Comparison of ENCODE assay signal across 1 cellular context in genomic region chr2:218406209-218406948, GRCh38.
TF ChIP-seq lines count a peak whose summit lies in the region.

No MANE protein-coding gene starts in this region.

TF ChIP-seq in HepG2, 621 proteins besides CTCF, POLR2A, EP300 and RAD21 (continued from another document and continues in another):
- no peak for TF ChIP-seq MAX (IDR thresholded peaks at IDR 0.05)
- TF ChIP-seq TFDP2 (CRISPR knock-in tag; IDR thresholded peaks at IDR 0.05): peak; percentile 66
- TF ChIP-seq PRDM10 (CRISPR knock-in tag; IDR thresholded peaks at IDR 0.05; ENCODE audit: low read depth): peak; percentile 40; the same call in 1 of the 2 replicates
- 0 out of 2 replicates have a peak, but pooled peaks have one; percentile 29 for TF ChIP-seq ZIK1 (CRISPR knock-in tag; IDR thresholded peaks at IDR 0.05; ENCODE audit: borderline replicate concordance, low read depth)
- no peak; the same call in 1 of the 2 replicates for TF ChIP-seq ZNF616 (CRISPR knock-in tag; IDR thresholded peaks at IDR 0.05; ENCODE audit: low read depth)
- TF ChIP-seq ZNF331 (CRISPR knock-in tag; IDR thresholded peaks at IDR 0.05): peak; percentile 39; the same call in 1 of the 2 replicates
- TF ChIP-seq SALL1 (CRISPR knock-in tag; IDR thresholded peaks at IDR 0.05): peak; percentile 69
- peak; percentile 69; the same call in 1 of the 2 replicates for TF ChIP-seq ZNF33A (CRISPR knock-in tag; IDR thresholded peaks at IDR 0.05; ENCODE audit: borderline replicate concordance)
- TF ChIP-seq FUBP1 (CRISPR knock-in tag; IDR thresholded peaks at IDR 0.05; ENCODE audit: borderline replicate concordance): no peak
- no peak for TF ChIP-seq CEBPZ (IDR thresholded peaks at IDR 0.05; ENCODE audit: low read length)
- TF ChIP-seq RORA (CRISPR knock-in tag; IDR thresholded peaks at IDR 0.05): no peak
- TF ChIP-seq ZBTB21 (CRISPR knock-in tag; IDR thresholded peaks at IDR 0.05): peak; percentile 20; the same call in 1 of the 2 replicates
- no peak; the same call in none of the 2 replicates for TF ChIP-seq UBTF (CRISPR knock-in tag; IDR thresholded peaks at IDR 0.05)
- TF ChIP-seq ZNF317 (CRISPR knock-in tag; IDR thresholded peaks at IDR 0.05): peak; percentile 50; the same call in 1 of the 2 replicates
- TF ChIP-seq WIZ (CRISPR knock-in tag; IDR thresholded peaks at IDR 0.05): no peak
- no peak for TF ChIP-seq ZNF780A (CRISPR knock-in tag; IDR thresholded peaks at IDR 0.05)
- peak; percentile 57; the same call in 1 of the 2 replicates for TF ChIP-seq TSC22D2 (CRISPR knock-in tag; IDR thresholded peaks at IDR 0.05; ENCODE audit: borderline replicate concordance)
- TF ChIP-seq RFX1 (IDR thresholded peaks at IDR 0.05): no peak
- TF ChIP-seq MYPOP (CRISPR knock-in tag; IDR thresholded peaks at IDR 0.05): peak; percentile 61; the same call in 1 of the 2 replicates
- TF ChIP-seq MTF2 (CRISPR knock-in tag; IDR thresholded peaks at IDR 0.05; ENCODE audit: borderline replicate concordance): no peak; the same call in 1 of the 2 replicates
- TF ChIP-seq TOE1 (CRISPR knock-in tag; IDR thresholded peaks at IDR 0.05): no peak
- TF ChIP-seq CREBL2 (CRISPR knock-in tag; IDR thresholded peaks at IDR 0.05; ENCODE audit: borderline replicate concordance): no peak
- peak; percentile 43; the same call in 1 of the 2 replicates for TF ChIP-seq ARID4A (CRISPR knock-in tag; IDR thresholded peaks at IDR 0.05; ENCODE audit: borderline replicate concordance)
- peak; percentile 81 for TF ChIP-seq ELF1 (CRISPR knock-in tag; IDR thresholded peaks at IDR 0.05)
- no peak for TF ChIP-seq USF2 (IDR thresholded peaks at IDR 0.05; ENCODE audit: low read depth, low read length)
- no peak for TF ChIP-seq USF2 (CRISPR knock-in tag; IDR thresholded peaks at IDR 0.05; ENCODE audit: borderline replicate concordance)
- peak; percentile 66; the same call in 1 of the 2 replicates for TF ChIP-seq ZNF260 (CRISPR knock-in tag; IDR thresholded peaks at IDR 0.05; ENCODE audit: borderline replicate concordance, low read depth)
- peak; percentile 100 for TF ChIP-seq KDM2A (CRISPR knock-in tag; IDR thresholded peaks at IDR 0.05; ENCODE audit: borderline replicate concordance, low read depth)
- no peak for TF ChIP-seq SKIL (CRISPR knock-in tag; IDR thresholded peaks at IDR 0.05; ENCODE audit: borderline replicate concordance)
- no peak for TF ChIP-seq ZNF841 (CRISPR knock-in tag; IDR thresholded peaks at IDR 0.05; ENCODE audit: borderline replicate concordance)
